21 cellular contexts compared by ENCODE assay signal in the genomic region with DNA sequence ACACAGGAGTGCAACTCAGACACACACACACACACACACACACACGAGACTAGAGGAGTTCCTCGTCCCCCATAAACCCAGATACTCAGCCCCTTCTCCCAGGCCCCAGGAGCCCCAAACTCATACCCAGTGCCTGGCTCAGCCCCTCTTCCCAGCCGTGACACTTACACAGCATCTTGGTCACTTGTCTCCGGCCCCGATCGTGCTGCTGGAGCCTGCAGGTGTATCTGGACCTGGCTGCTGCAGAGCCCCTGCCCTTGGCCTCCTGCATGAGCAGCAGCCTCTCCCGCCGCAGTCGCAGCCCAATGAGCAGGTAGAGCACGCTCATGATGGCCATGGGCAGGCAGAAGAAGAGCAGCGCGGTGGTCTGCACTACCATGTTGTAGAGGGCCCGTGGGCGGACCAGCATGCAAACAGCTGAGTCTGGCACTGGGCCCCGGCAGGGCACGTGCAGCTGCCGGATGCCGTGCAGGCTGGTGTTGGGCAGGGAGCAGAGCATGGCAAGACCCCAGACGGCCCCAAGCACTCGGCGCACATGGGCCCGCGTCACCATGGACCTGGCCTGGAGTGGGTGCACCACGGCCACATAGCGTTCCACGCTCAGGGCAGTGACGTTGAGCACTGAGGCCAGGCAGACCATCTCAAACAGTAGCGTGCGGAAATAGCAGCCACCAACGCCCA. TPM values are rescaled to one million over a fixed set of nuclear protein-coding genes. Genes with fewer than 3 reads are reported as not detected.
"Had no signal": no experiment of that assay in that cellular context is flagged by ENCODE, and none has a peak within 500 bp of the region (broad histone marks: within the 10 kb centered on the region; RNA-seq: fewer than 3 reads in every experiment).

No MANE protein-coding gene starts in this region.

- H3K27ac Mint-ChIP-seq: activated CD4-positive, alpha-beta memory T cell treated with anti-CD3 and anti-CD28 coated beads for 36 hours; activated naive CD8-positive, alpha-beta T cell treated with anti-CD3 and anti-CD28 coated beads for 36 hours; activated T-helper 1 cell treated with anti-CD3 and anti-CD28 coated beads, Interleukin-12 subunit alpha, Interleukin-12 subunit beta, Interleukin-2, Interleukin-4 antibody, amounts not matched to agents 30 ng/mL and 10 ng/mL and 1 ng/mL, durations not matched to agents 14 hours and 24 hours and 36 hours; stimulated activated naive CD8-positive, alpha-beta T cell treated with anti-CD3 and anti-CD28 coated beads, Interleukin-15, amount 100 ng/mL, for 72 hours had no signal

- H3K4me1 Mint-ChIP-seq: neural crest cell had no signal

- H3K27ac ChIP-seq: breast epithelium, epithelial cell of prostate, gastroesophageal sphincter, prostate gland, tibial artery had no signal

- H3K36me3 Mint-ChIP-seq: activated CD4-positive, alpha-beta memory T cell treated with anti-CD3 and anti-CD28 coated beads for 36 hours had no signal

- ATAC-seq: gastroesophageal sphincter; left cardiac atrium; mucosa of descending colon; stimulated activated naive CD8-positive, alpha-beta T cell treated with anti-CD3 and anti-CD28 coated beads, Interleukin-15, amount 100 ng/mL, for 72 hours had no signal

- H3K4me3 ChIP-seq: breast epithelium, gastroesophageal sphincter, mucosa of descending colon, prostate gland, tibial artery had no signal

- H3K36me3 ChIP-seq: breast epithelium, gastroesophageal sphincter, prostate gland, tibial artery had no signal

- H3K9me3 ChIP-seq: breast epithelium, gastroesophageal sphincter, mucosa of descending colon, prostate gland, tibial artery had no signal

- H3K4me1 ChIP-seq: prostate gland had no signal

- H3K4me3 Mint-ChIP-seq: activated CD4-positive, alpha-beta memory T cell treated with anti-CD3 and anti-CD28 coated beads for 36 hours; activated naive CD8-positive, alpha-beta T cell treated with anti-CD3 and anti-CD28 coated beads for 36 hours; activated T-helper 1 cell treated with anti-CD3 and anti-CD28 coated beads, Interleukin-12 subunit alpha, Interleukin-12 subunit beta, Interleukin-2, Interleukin-4 antibody, amounts not matched to agents 30 ng/mL and 10 ng/mL and 1 ng/mL, durations not matched to agents 14 hours and 24 hours and 36 hours; neural crest cell; stimulated activated naive CD8-positive, alpha-beta T cell treated with anti-CD3 and anti-CD28 coated beads, Interleukin-15, amount 100 ng/mL, for 72 hours had no signal

- DNase-seq: activated CD4-positive, alpha-beta memory T cell treated with anti-CD3 and anti-CD28 coated beads for 36 hours; activated CD4-positive, alpha-beta T cell treated with anti-CD3 and anti-CD28 coated beads for 48 hours; activated CD4-positive, CD25-positive, alpha-beta regulatory T cell; activated naive CD8-positive, alpha-beta T cell treated with anti-CD3 and anti-CD28 coated beads for 36 hours; cortex of kidney; head of caudate nucleus; hypothalamus; left cardiac atrium; mesenchymal stem cell; mucosa of descending colon; stimulated activated CD4-positive, alpha-beta T cell treated with anti-CD3 and anti-CD28 coated beads, Interleukin-4, amount 100 ng/mL, for 24 hours; stimulated activated naive CD8-positive, alpha-beta T cell treated with anti-CD3 and anti-CD28 coated beads, Interleukin-15, amount 100 ng/mL, for 72 hours; T-helper 1 cell; tibial artery had no signal

- H3K9me3 Mint-ChIP-seq: activated CD4-positive, alpha-beta memory T cell treated with anti-CD3 and anti-CD28 coated beads for 36 hours; activated T-helper 1 cell treated with anti-CD3 and anti-CD28 coated beads, Interleukin-12 subunit alpha, Interleukin-12 subunit beta, Interleukin-2, Interleukin-4 antibody, amounts not matched to agents 30 ng/mL and 10 ng/mL and 1 ng/mL, durations not matched to agents 14 hours and 24 hours and 36 hours; neural crest cell; stimulated activated naive CD8-positive, alpha-beta T cell treated with anti-CD3 and anti-CD28 coated beads, Interleukin-15, amount 100 ng/mL, for 72 hours had no signal

RNA-seq across cellular contexts. Expression of a gene that starts 2.1 kb away (rescaled TPM):
- total RNA-seq: activated naive CD8-positive, alpha-beta T cell treated with anti-CD3 and anti-CD28 coated beads for 36 hours; activated T-helper 1 cell treated with anti-CD3 and anti-CD28 coated beads, Interleukin-12 subunit alpha, Interleukin-12 subunit beta, Interleukin-2, Interleukin-4 antibody, amounts not matched to agents 30 ng/mL and 10 ng/mL and 1 ng/mL, durations not matched to agents 14 hours and 24 hours and 36 hours; neural crest cell; osteocyte had no signal
